8 cellular contexts compared by ENCODE assay signal in the genomic region with DNA sequence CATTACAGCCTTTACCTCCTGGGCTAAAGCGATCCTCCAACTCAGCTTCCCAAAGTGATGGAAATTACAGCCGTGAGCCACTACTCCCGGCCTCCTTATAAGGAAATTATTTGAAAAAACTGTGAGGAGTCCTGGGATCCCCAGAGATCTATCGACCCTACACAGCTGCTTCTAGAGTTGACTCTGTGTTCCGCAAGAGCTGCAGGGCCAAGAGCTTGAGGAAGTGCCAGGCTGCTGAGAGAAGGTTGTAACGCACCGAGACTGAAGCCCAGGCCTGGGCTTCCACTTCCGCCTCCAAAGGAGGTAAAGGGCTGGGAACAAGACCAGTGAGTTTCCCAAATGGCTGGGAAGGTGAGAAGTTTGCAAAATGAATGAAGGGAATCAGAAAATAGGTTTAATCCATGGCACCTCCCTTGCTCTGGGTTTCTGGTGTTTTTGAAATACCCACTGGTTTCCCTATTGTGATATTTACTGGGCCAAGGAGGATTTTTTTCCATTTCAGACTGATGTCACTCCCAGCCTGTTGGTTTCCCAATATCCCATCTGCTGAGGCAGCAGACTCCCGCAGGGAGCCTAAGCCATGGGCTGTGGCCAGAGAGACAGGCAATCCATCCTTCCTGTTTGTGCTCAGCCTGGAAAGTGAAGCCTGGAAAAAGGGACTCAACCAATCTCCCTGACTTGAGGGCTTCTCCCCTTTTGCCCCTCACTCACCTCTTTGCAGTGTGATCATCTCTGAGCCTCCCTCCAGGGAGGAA. TPM values are rescaled to one million over a fixed set of nuclear protein-coding genes. Genes with fewer than 3 reads are reported as not detected.
DNase-seq lines count a peak whose midpoint lies in the region; ATAC-seq lines count a peak whose summit lies in the region.

No MANE protein-coding gene starts in this region.

- peak; percentile 32 for DNase-seq in HCEC 1CT
- DNase-seq in UCSD-AML1 (lab: John Stamatoyannopoulos, UW; ENCODE audit: unreplicated experiment): peak; percentile 28
- peak; percentile 38 for DNase-seq in iPS-NIHi7 (ENCODE audit: extremely low spot score)
- no peak for DNase-seq in occipital lobe (lab: John Stamatoyannopoulos, UW)
- DNase-seq in NCI-H774 (lab: John Stamatoyannopoulos, UW): no peak
- DNase-seq in NCI-H2227 (lab: John Stamatoyannopoulos, UW; ENCODE audit: unreplicated experiment): no peak

- ATAC-seq in GM21786 (IDR thresholded peaks at IDR 0.05; ENCODE audit: unreplicated experiment): no peak

- H3K27ac ChIP-seq in temporal lobe (ENCODE audit: low read depth, low read length): peak overlapping the region; percentile 58

RNA-seq across cellular contexts. Expression of a gene that starts 22.9 kb away (rescaled TPM):
- total RNA-seq in temporal lobe: 62.7 TPM
- 82.8 TPM for total RNA-seq in occipital lobe

Comparison
In these comparisons a context has a peak if more than half of its experiments do, and no peak if none do; other contexts are left out.
1. DNase-seq: peak in HCEC 1CT (single experiment), UCSD-AML1 (single experiment) and iPS-NIHi7 (single experiment); none in occipital lobe (single experiment), NCI-H774 (single experiment) and NCI-H2227 (single experiment).